Comparison of ENCODE assay signal across 23 cellular contexts in genomic region chr2:238954841-238955521, GRCh38.
A peak's percentile ranks its signal among the peaks of the same experiment; 100 is the strongest.
DNase-seq lines count a peak whose midpoint lies in the region; ATAC-seq and TF ChIP-seq lines count a peak whose summit lies in the region.
"Had no signal": no experiment of that assay in that cellular context is flagged by ENCODE, and none has a peak within 500 bp of the region (broad histone marks: within the 10 kb centered on the region; RNA-seq: fewer than 3 reads in every experiment).

No MANE protein-coding gene starts in this region.

- no peaks in the 10 kb centered on the region for H3K9me3 ChIP-seq in HCT116 (ENCODE audit: control insufficient read depth in 1 of 2, insufficient read depth in 1 of 2, low read depth in 1 of 2, low read length in 2 of 2)
- no peaks in the 10 kb centered on the region for H3K9me3 ChIP-seq in esophagus muscularis mucosa
- H3K9me3 ChIP-seq: psoas muscle, testis had no signal

- H3K9ac ChIP-seq in HCT116 (ENCODE audit: low read length) = no peak overlapping the region

- CTCF ChIA-PET in HCT116 (lab: Charles Lee) = interaction anchor here (1.0 kb wide), 1 partner anchor 9 kb away, joined by 3 read pairs; no protein-coding TSS in a partner anchor
- CTCF ChIA-PET in HEK293T (lab: Yijun Ruan, JAX) = no interaction called here

- H3K9me3 Mint-ChIP-seq in nephron = peaks cover 23% of the 10 kb centered on the region
- H3K9me3 Mint-ChIP-seq: activated naive CD8-positive, alpha-beta T cell treated with anti-CD3 and anti-CD28 coated beads, Interleukin-2, amount 10 ng/mL, durations not matched to agents 7 days and 5 days; CD4-positive, alpha-beta T cell had no signal

- H3K36me3 ChIP-seq in HCT116 (ENCODE audit: control insufficient read depth in 1 of 2, insufficient read depth in 2 of 2, low read length in 2 of 2) = no peaks in the 10 kb centered on the region
- H3K36me3 ChIP-seq in esophagus muscularis mucosa = no peaks in the 10 kb centered on the region

- no peak overlapping the region for H3K4me3 Mint-ChIP-seq in nephron
- H3K4me3 Mint-ChIP-seq: activated naive CD8-positive, alpha-beta T cell treated with anti-CD3 and anti-CD28 coated beads, Interleukin-2, amount 10 ng/mL, durations not matched to agents 7 days and 5 days; CD4-positive, alpha-beta T cell; dendritic cell treated with granulocyte-macrophage colony-stimulating factor and Interleukin-4, amounts not matched to agents 40 ng/mL and 50 ng/mL, for 4 days; naive thymus-derived CD8-positive, alpha-beta T cell had no signal

- intact Hi-C loops in HCT116 (cut with micrococcal nuclease) = no loop called here
- intact Hi-C loops in esophagus muscularis mucosa (cut with DNase I) = no loop called here

- POLR2A ChIA-PET in HCT116 (lab: Charles Lee) = no interaction called here
- POLR2A ChIA-PET in HEK293T (lab: Yijun Ruan, JAX) = no interaction called here

- no peaks in the 10 kb centered on the region for H4K20me1 ChIP-seq in HCT116 (ENCODE audit: insufficient read depth)

- H3K9me2 ChIP-seq in HCT116 (ENCODE audit: insufficient read depth) = no peaks in the 10 kb centered on the region

- peak; percentile 17 for DNase-seq in AG08395 (ENCODE audit: low spot score)
- DNase-seq in HCT116 (ENCODE audit: low read depth, low spot score) = no peak
- DNase-seq in esophagus muscularis mucosa (ENCODE audit: extremely low spot score) = peak; percentile 57
- DNase-seq in HEK293T (ENCODE audit: extremely low spot score) = no peak
- no peak for DNase-seq in amygdala (lab: John Stamatoyannopoulos, UW)
- no peak for DNase-seq in NK-92 treated with Interleukin-12 subunit alpha and Interleukin-12 subunit beta, amount 100 ng/mL, for 24 hours (lab: John Stamatoyannopoulos, UW)
- DNase-seq: ACHN; activated naive CD8-positive, alpha-beta T cell treated with anti-CD3 and anti-CD28 coated beads, Interleukin-2, amount 10 ng/mL, durations not matched to agents 7 days and 5 days; CD4-positive, alpha-beta T cell; DMS79 treated with DMSO at 0.1 percent for 48 hours; glutamatergic neuron; MV-4-11; naive thymus-derived CD8-positive, alpha-beta T cell; NCI-H2081; psoas muscle; stimulated activated CD4-positive, alpha-beta T cell treated with anti-CD3 and anti-CD28 coated beads, Interleukin-12 subunit alpha, Interleukin-12 subunit beta, amount 100 ng/mL, for 4 hours; T-helper 1 cell; testis had no signal

- no peak for ATAC-seq in HCT116
- ATAC-seq in GM21367 (IDR thresholded peaks at IDR 0.05; ENCODE audit: unreplicated experiment) = no peak
- ATAC-seq: naive thymus-derived CD8-positive, alpha-beta T cell; psoas muscle; Right ventricle myocardium inferior had no signal

- no peak for TF ChIP-seq EP300 in esophagus muscularis mucosa (IDR thresholded peaks at IDR 0.05)

- no peak for TF ChIP-seq POLR2A in HCT116 (IDR thresholded peaks at IDR 0.05; ENCODE audit: borderline replicate concordance, extremely low read depth, insufficient read depth, insufficient read length)
- no peak for TF ChIP-seq POLR2A in esophagus muscularis mucosa (IDR thresholded peaks at IDR 0.05; ENCODE audit: low read depth)

- no peak for TF ChIP-seq RAD21 in HCT116 (IDR thresholded peaks at IDR 0.05; ENCODE audit: low read depth)

- RAD21 ChIA-PET in HCT116 (lab: Charles Lee; ENCODE audit: low non-redundant PET in 1 of 2, low total read pairs in 2 of 2, uncharacterized antibody in 2 of 2, unreplicated experiment in 2 of 2) = no interaction called here

- H3K4me1 Mint-ChIP-seq in nephron = peaks cover 24% of the 10 kb centered on the region
- H3K4me1 Mint-ChIP-seq: activated naive CD8-positive, alpha-beta T cell treated with anti-CD3 and anti-CD28 coated beads, Interleukin-2, amount 10 ng/mL, durations not matched to agents 7 days and 5 days; naive thymus-derived CD8-positive, alpha-beta T cell had no signal

- H3K27ac ChIP-seq in HCT116 (ENCODE audit: low read depth, low read length) (no peak overlapping the region), esophagus muscularis mucosa (replicated peaks in 1 of 4) (no peak overlapping the region)
- H3K27ac ChIP-seq: HL-60, psoas muscle, testis had no signal

- no TSS peak for BruUV-seq in HCT116 (replicated peaks; lab: Mats Ljungman, UMichigan)

- peaks cover 10% of the 10 kb centered on the region for H3K36me3 Mint-ChIP-seq in nephron (ENCODE audit: low read depth)
- H3K36me3 Mint-ChIP-seq: activated naive CD8-positive, alpha-beta T cell treated with anti-CD3 and anti-CD28 coated beads, Interleukin-2, amount 10 ng/mL, durations not matched to agents 7 days and 5 days; naive thymus-derived CD8-positive, alpha-beta T cell had no signal

- peaks cover 0 to 15% of the 10 kb centered on the region in 2 experiments; a peak in 2 of 4 replicates for H3K4me1 ChIP-seq in HCT116 (ENCODE audit: control insufficient read depth in 1 of 2, insufficient read depth in 2 of 2, low read length in 2 of 2)
- H3K4me1 ChIP-seq in esophagus muscularis mucosa = peaks cover 0 to 5% (median 0%) of the 10 kb centered on the region in 4 donors
- H3K4me1 ChIP-seq: psoas muscle had no signal

- peak overlapping the region; percentile 33 for H3K4me2 ChIP-seq in HCT116 (ENCODE audit: low read length)

- H3K27ac Mint-ChIP-seq in nephron = peak overlapping the region; percentile 82 to 89 (median 85)
- H3K27ac Mint-ChIP-seq: activated naive CD8-positive, alpha-beta T cell treated with anti-CD3 and anti-CD28 coated beads, Interleukin-2, amount 10 ng/mL, durations not matched to agents 7 days and 5 days; CD4-positive, alpha-beta T cell; dendritic cell treated with granulocyte-macrophage colony-stimulating factor and Interleukin-4, amounts not matched to agents 40 ng/mL and 50 ng/mL, for 4 days; naive thymus-derived CD8-positive, alpha-beta T cell had no signal

- no peaks in the 10 kb centered on the region for H3K79me2 ChIP-seq in HCT116 (ENCODE audit: insufficient read depth, low read length)

- H3K27me3 ChIP-seq in HCT116 (ENCODE audit: insufficient read depth, low read length) (no peaks in the 10 kb centered on the region), esophagus muscularis mucosa (peaks cover 0 to 5% (median 0%) of the 10 kb centered on the region in 4 donors)
- H3K27me3 ChIP-seq: testis had no signal

- H2AFZ ChIP-seq in HCT116 (ENCODE audit: low read depth, low read length, poor library complexity, severe bottlenecking) = no peak overlapping the region

- peaks cover 9% of the 10 kb centered on the region for H3K27me3 Mint-ChIP-seq in nephron (ENCODE audit: low read depth)

- H3K4me3 ChIP-seq in HCT116 (replicated peaks in 1 of 2; ENCODE audit: low read depth in 1 of 2, low read length in 2 of 2) (no peak overlapping the region), esophagus muscularis mucosa (no peak overlapping the region)
- H3K4me3 ChIP-seq: psoas muscle, testis had no signal

- TF ChIP-seq CTCF in HCT116 (IDR thresholded peaks at IDR 0.05 in 2 of 3, conservative IDR thresholded peaks at IDR 0.05 in 1 of 3; ENCODE audit: borderline replicate concordance in 1 of 3, insufficient read depth in 1 of 3, low read depth in 2 of 3, low read length in 2 of 3) = no peak
- TF ChIP-seq CTCF in esophagus muscularis mucosa (IDR thresholded peaks at IDR 0.05) = no peak
- TF ChIP-seq CTCF in nephron (IDR thresholded peaks at IDR 0.05; ENCODE audit: unreplicated experiment in 3 of 3) = no peak

- 48% methylated on average over 10 of the region's 11 CpGs for WGBS in esophagus muscularis mucosa

TF ChIP-seq in HCT116, 20 proteins besides CTCF, POLR2A, EP300 and RAD21 (continues in another document):
- TF ChIP-seq EZH2 (IDR thresholded peaks at IDR 0.05) (no peak), ZNF274 (IDR thresholded peaks at IDR 0.05; ENCODE audit: low read depth, low read length) (no peak), ZFX (IDR thresholded peaks at IDR 0.05) (no peak), EZH2phosphoT487 (IDR thresholded peaks at IDR 0.05; ENCODE audit: borderline replicate concordance) (no peak), SRF (IDR thresholded peaks at IDR 0.05; ENCODE audit: low read depth) (no peak), CEBPB (IDR thresholded peaks at IDR 0.05; ENCODE audit: low read depth) (no peak)

TF ChIP-seq in HEK293T, 16 proteins besides CTCF, POLR2A, EP300 and RAD21:
- no peak for TF ChIP-seq FOXM1 (IDR thresholded peaks at IDR 0.05; ENCODE audit: borderline replicate concordance)
- no peak for TF ChIP-seq FOXK2 (IDR thresholded peaks at IDR 0.05)
TF ChIP-seq in HEK293T: peak in this region for 0.

Comparison
In these comparisons a context has a peak if more than half of its experiments do, and no peak if none do; other contexts are left out.
1. DNase-seq: peak in AG08395 (single experiment) and esophagus muscularis mucosa (single experiment); none in HCT116 (single experiment), HEK293T (single experiment), amygdala (0 of 56) and NK-92 treated with Interleukin-12 subunit alpha and Interleukin-12 subunit beta, amount 100 ng/mL, for 24 hours (single experiment).